ENCODE assay signal across 9 cellular contexts in the genomic region with DNA sequence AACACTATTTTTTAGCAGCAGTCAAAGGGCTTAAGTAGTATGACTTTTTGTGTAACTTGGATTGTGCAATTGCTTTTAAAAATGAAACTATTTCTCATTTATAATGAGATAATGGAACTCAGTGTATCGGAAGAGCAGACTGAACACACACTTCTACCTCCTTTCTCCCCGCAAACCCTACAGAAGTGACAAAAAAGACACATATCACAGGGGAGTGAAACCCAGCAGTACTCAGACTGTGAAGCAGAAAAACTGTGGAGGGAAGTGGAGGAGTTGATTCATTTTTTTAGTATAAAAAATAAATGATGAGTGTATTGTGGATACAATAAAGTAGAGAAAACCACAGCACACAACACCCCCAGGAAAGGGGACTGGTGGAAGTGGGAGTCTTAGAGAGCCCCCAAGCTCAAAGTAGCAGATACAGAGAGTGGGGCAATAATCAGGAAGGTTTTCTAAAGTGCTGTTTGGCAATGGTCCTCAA. TPM values are rescaled to one million over a fixed set of nuclear protein-coding genes. Genes with fewer than 3 reads are reported as not detected.
DNase-seq lines count a peak whose midpoint lies in the region; FAIRE-seq and TF ChIP-seq lines count a peak whose summit lies in the region.
"Had no signal": no experiment of that assay in that cellular context is flagged by ENCODE, and none has a peak within 500 bp of the region (broad histone marks: within the 10 kb centered on the region; RNA-seq: fewer than 3 reads in every experiment).

No MANE protein-coding gene starts in this region.

- FAIRE-seq in GM19239 (lab: Jason Lieb, UNC): peak; percentile 92
- no peak for FAIRE-seq in GM12892 (lab: Jason Lieb, UNC)

- DNase-seq in GM19239 (ENCODE audit: insufficient read length, low spot score) (peak; percentile 14), HL-60 (ENCODE audit: low read depth in 1 of 2, low spot score in 1 of 2) (no peak), dorsolateral prefrontal cortex (no peak), GM12892 (ENCODE audit: insufficient read length) (no peak), UCSD-AML1 (lab: John Stamatoyannopoulos, UW; ENCODE audit: unreplicated experiment) (no peak), DMS79 treated with DMSO at 0.1 percent for 48 hours (lab: John Stamatoyannopoulos, UW) (no peak), HEK293T (ENCODE audit: extremely low spot score) (no peak)

- TF ChIP-seq CTCF in HL-60 (IDR thresholded peaks at IDR 0.05; ENCODE audit: insufficient read depth, low read length) (no peak), dorsolateral prefrontal cortex (IDR thresholded peaks at IDR 0.05 in 54 of 56, conservative IDR thresholded peaks at IDR 0.05 in 2 of 56; ENCODE audit: low read depth in 1 of 56, partially characterized antibody in 56 of 56) (no peak)

- H3K27ac ChIP-seq in HL-60 (replicated peaks) (peak overlapping the region; percentile 11), dorsolateral prefrontal cortex (peak overlapping the region in 43 of 59 donors; percentile 0 to 79 (median 36))
- H3K27ac ChIP-seq: cardiac muscle cell had no signal

- CTCF ChIA-PET in HEK293T (lab: Yijun Ruan, JAX): no interaction called here

- intact Hi-C loops in dorsolateral prefrontal cortex (cut with DNase I): no loop called here

- TF ChIP-seq POLR2A in GM12892 (IDR thresholded peaks at IDR 0.05; ENCODE audit: low read depth, low read length): no peak

- peak overlapping the region; percentile 43 for H3K4me2 ChIP-seq in skeletal muscle satellite cell (ENCODE audit: low read length)

- POLR2A ChIA-PET in HEK293T (lab: Yijun Ruan, JAX): no interaction called here

- no peak overlapping the region for H3K9ac ChIP-seq in skeletal muscle satellite cell (ENCODE audit: low read depth, low read length)

- no peaks in the 10 kb centered on the region for H3K36me3 ChIP-seq in skeletal muscle satellite cell (ENCODE audit: insufficient read depth, low read length)
- H3K36me3 ChIP-seq: cardiac muscle cell had no signal

- H3K9me3 ChIP-seq in skeletal muscle satellite cell (replicated peaks; ENCODE audit: low read length): no peaks in the 10 kb centered on the region

- H3K4me1 ChIP-seq in skeletal muscle satellite cell (ENCODE audit: control insufficient read depth, insufficient read depth, low read length): peaks cover 43% of the 10 kb centered on the region

- H3K27me3 ChIP-seq in HL-60 (ENCODE audit: insufficient read depth, poor library complexity, severe bottlenecking): no peaks in the 10 kb centered on the region
- H3K27me3 ChIP-seq in dorsolateral prefrontal cortex: no peaks in the 10 kb centered on the region
- H3K27me3 ChIP-seq in skeletal muscle satellite cell (ENCODE audit: control insufficient read depth, insufficient read depth, low read length): no peaks in the 10 kb centered on the region
- H3K27me3 ChIP-seq: cardiac muscle cell had no signal

- no peak overlapping the region for H3K4me3 ChIP-seq in HL-60 (replicated peaks; ENCODE audit: insufficient read depth, low read length)
- H3K4me3 ChIP-seq in dorsolateral prefrontal cortex: peak overlapping the region in 5 of 59 donors; percentile 6 to 18 (median 7)
- no peak overlapping the region for H3K4me3 ChIP-seq in skeletal muscle satellite cell (ENCODE audit: low read length)
- H3K4me3 ChIP-seq: cardiac muscle cell had no signal

TF ChIP-seq in HEK293T, 16 proteins besides CTCF, POLR2A, EP300 and RAD21:
- TF ChIP-seq LEF1 (IDR thresholded peaks at IDR 0.05; ENCODE audit: borderline replicate concordance) (no peak), NFRKB (IDR thresholded peaks at IDR 0.05) (no peak)
- TF ChIP-seq, protein P1, sequence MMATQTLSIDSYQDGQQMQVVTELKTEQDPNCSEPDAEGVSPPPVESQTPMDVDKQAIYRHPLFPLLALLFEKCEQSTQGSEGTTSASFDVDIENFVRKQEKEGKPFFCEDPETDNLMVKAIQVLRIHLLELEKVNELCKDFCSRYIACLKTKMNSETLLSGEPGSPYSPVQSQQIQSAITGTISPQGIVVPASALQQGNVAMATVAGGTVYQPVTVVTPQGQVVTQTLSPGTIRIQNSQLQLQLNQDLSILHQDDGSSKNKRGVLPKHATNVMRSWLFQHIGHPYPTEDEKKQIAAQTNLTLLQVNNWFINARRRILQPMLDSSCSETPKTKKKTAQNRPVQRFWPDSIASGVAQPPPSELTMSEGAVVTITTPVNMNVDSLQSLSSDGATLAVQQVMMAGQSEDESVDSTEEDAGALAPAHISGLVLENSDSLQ (IDR thresholded peaks at IDR 0.05): no peak
TF ChIP-seq in HEK293T: peak in this region for 0.

RNA-seq across cellular contexts. Expression of a gene that starts 9.7 kb away (rescaled TPM):
- total RNA-seq in dorsolateral prefrontal cortex: 10 to 100 TPM in 34 of 120 experiments, 1 to 10 TPM in 86; 1.5 to 23.3 (median 8.0) TPM
- total RNA-seq in skeletal muscle satellite cell (2012; rRNA removed): 4.1 and 5.9 TPM in 2 replicates
- 0.89 TPM for polyA plus RNA-seq in GM12892 (2012; ENCODE audit: missing spikeins)
